13 cellular contexts compared by ENCODE assay signal in genomic region chr17:41539979-41540701, GRCh38. TPM values are rescaled to one million over a fixed set of nuclear protein-coding genes. Genes with fewer than 3 reads are reported as not detected.
A peak's percentile ranks its signal among the peaks of the same experiment; 100 is the strongest.
DNase-seq lines count a peak whose midpoint lies in the region; ATAC-seq, FAIRE-seq and TF ChIP-seq lines count a peak whose summit lies in the region.
"Had no signal": no experiment of that assay in that cellular context is flagged by ENCODE, and none has a peak within 500 bp of the region (broad histone marks: within the 10 kb centered on the region; RNA-seq: fewer than 3 reads in every experiment).

No MANE protein-coding gene starts in this region.

- no peak overlapping the region for H3K4me2 ChIP-seq in A549

- peak overlapping the region in 1 of 2 experiments; percentile 63; a peak in 2 of 6 replicates for H3K27ac ChIP-seq in A549

- FAIRE-seq in A549 (lab: Jason Lieb, UNC) = no peak
- no peak for FAIRE-seq in GM19239 (lab: Jason Lieb, UNC)

- H3K27me3 ChIP-seq in H7 (ENCODE audit: control insufficient read depth, insufficient read depth, low read length) = no peaks in the 10 kb centered on the region

- peaks cover 4% of the 10 kb centered on the region for H3K4me1 Mint-ChIP-seq in T-helper 17 cell
- H3K4me1 Mint-ChIP-seq: central memory CD8-positive, alpha-beta T cell had no signal

- H3K4me3 ChIP-seq in A549 = no peak overlapping the region
- no peak overlapping the region for H3K4me3 ChIP-seq in H7 (ENCODE audit: insufficient read depth, low read depth, low read length)

- TF ChIP-seq POLR2A in A549 (IDR thresholded peaks at IDR 0.05; ENCODE audit: low read length) = no peak

- no peak for TF ChIP-seq CTCF in A549 (IDR thresholded peaks at IDR 0.05)

- peaks cover 27% of the 10 kb centered on the region for H3K27me3 Mint-ChIP-seq in T-helper 17 cell

- H3K9me3 ChIP-seq in A549 = no peaks in the 10 kb centered on the region
- no peaks in the 10 kb centered on the region for H3K9me3 ChIP-seq in T-helper 17 cell (ENCODE audit: control insufficient read depth, low read length, poor library complexity, severe bottlenecking)

- 61% methylated on average over 7 of the region's 7 CpGs for WGBS in A549 (ENCODE audit: missing lambda C conversion rate)

- no peaks in the 10 kb centered on the region for H3K36me3 Mint-ChIP-seq in T-helper 17 cell (ENCODE audit: low read depth)

- no peak for ATAC-seq in A549
- ATAC-seq in T-helper 17 cell = no peak
- no peak for ATAC-seq in HG03175 (IDR thresholded peaks at IDR 0.05; ENCODE audit: unreplicated experiment)
- ATAC-seq: activated CD8-positive, alpha-beta T cell treated with anti-CD3 and anti-CD28 coated beads, Interleukin-2, amount 10 ng/mL, durations not matched to agents 7 days and 5 days had no signal

- no peaks in the 10 kb centered on the region for H3K36me3 ChIP-seq in H7 (replicated peaks; ENCODE audit: control insufficient read depth, insufficient read depth, low read length)

- CTCF ChIA-PET in A549 (lab: Yijun Ruan, JAX) = interaction anchor here (0.6 to 8.1 kb wide), 13 partner anchors 9 to 631 kb away, joined by 3 to 141 read pairs (median 5); no protein-coding TSS in a partner anchor

- peak overlapping the region; percentile 49 for H3K27ac Mint-ChIP-seq in T-helper 17 cell
- H3K27ac Mint-ChIP-seq: activated CD8-positive, alpha-beta T cell treated with anti-CD3 and anti-CD28 coated beads, Interleukin-2, amount 10 ng/mL, durations not matched to agents 7 days and 5 days; activated naive CD4-positive, alpha-beta T cell treated with anti-CD3 and anti-CD28 coated beads for 36 hours; stimulated activated naive CD8-positive, alpha-beta T cell treated with anti-CD3 and anti-CD28 coated beads, Interleukin-15, Interleukin-2, amounts not matched to agents 100 ng/mL and 50 ng/mL, for 24 hours; T-helper 1 cell treated with Interleukin-12 subunit alpha and Interleukin-12 subunit beta and Interleukin-4 antibody, amounts not matched to agents 30 μg/mL and 1 μg/mL, for 36 hours had no signal

- H3K4me3 Mint-ChIP-seq in T-helper 17 cell = no peak overlapping the region
- H3K4me3 Mint-ChIP-seq: activated CD8-positive, alpha-beta T cell treated with anti-CD3 and anti-CD28 coated beads, Interleukin-2, amount 10 ng/mL, durations not matched to agents 7 days and 5 days; activated naive CD4-positive, alpha-beta T cell treated with anti-CD3 and anti-CD28 coated beads for 36 hours; central memory CD8-positive, alpha-beta T cell; stimulated activated naive CD8-positive, alpha-beta T cell treated with anti-CD3 and anti-CD28 coated beads, Interleukin-15, Interleukin-2, amounts not matched to agents 100 ng/mL and 50 ng/mL, for 24 hours; T-helper 1 cell treated with Interleukin-12 subunit alpha and Interleukin-12 subunit beta and Interleukin-4 antibody, amounts not matched to agents 30 μg/mL and 1 μg/mL, for 36 hours had no signal

- no peak for DNase-seq in A549 (ENCODE audit: low read depth in 1 of 2, low spot score in 1 of 2)
- peak; percentile 57 for DNase-seq in H7
- no peak for DNase-seq in T-helper 17 cell
- DNase-seq in cerebellar cortex (ENCODE audit: low spot score) = no peak
- DNase-seq in GM19239 (ENCODE audit: insufficient read length, low spot score) = no peak
- DNase-seq: activated CD8-positive, alpha-beta T cell treated with anti-CD3 and anti-CD28 coated beads, Interleukin-2, amount 10 ng/mL, durations not matched to agents 7 days and 5 days; activated naive CD4-positive, alpha-beta T cell treated with anti-CD3 and anti-CD28 coated beads for 36 hours; C1 segment of cervical spinal cord; stimulated activated CD4-positive, alpha-beta T cell treated with anti-CD3 and anti-CD28 coated beads, Interleukin-4, amount 100 ng/mL, for 4 hours had no signal

- TF ChIP-seq EP300 in A549 (IDR thresholded peaks at IDR 0.05) = no peak

- POLR2A ChIA-PET in A549 (lab: Yijun Ruan, JAX) = interaction anchor here (1.4 kb wide), 1 partner anchor 721 kb away, joined by 3 read pairs; no protein-coding TSS in a partner anchor

- no peak for TF ChIP-seq RAD21 in A549 (conservative IDR thresholded peaks at IDR 0.05 in 1 of 2, IDR thresholded peaks at IDR 0.05 in 1 of 2)

- H3K4me1 ChIP-seq in A549 = peaks cover 27% of the 10 kb centered on the region

TF ChIP-seq in A549, 52 proteins besides CTCF, POLR2A, EP300 and RAD21:
- TF ChIP-seq RCOR1 (IDR thresholded peaks at IDR 0.05; ENCODE audit: low read depth, low read length) = no peak
- TF ChIP-seq CHD4 (IDR thresholded peaks at IDR 0.05; ENCODE audit: borderline replicate concordance) = no peak
- no peak for TF ChIP-seq CBX2 (IDR thresholded peaks at IDR 0.05; ENCODE audit: borderline replicate concordance, low read depth)
- TF ChIP-seq ZFP36 (IDR thresholded peaks at IDR 0.05; ENCODE audit: borderline replicate concordance, partially characterized antibody) = peak; percentile 48
- TF ChIP-seq POLR2AphosphoS2 (conservative IDR thresholded peaks at IDR 0.05; ENCODE audit: low read length) = no peak

RNA-seq across cellular contexts. Expression of gene KRT19, which starts 12.0 kb away (rescaled TPM):
- polyA plus RNA-seq in A549 (2011; rRNA removed) (23.8 and 26.2 TPM in 2 replicates), A549 (2017; fragmentation: RNase III; extraction: RNeasy Plus Mini Kit Qiagen cat#74134 plus additional on column Dnase treatment) (27.8 to 31.2 TPM (median 29.9 TPM) in 3 replicates)
- polyA plus RNA-seq in A549 (2012; cell fraction: cytosol; rRNA removed) = 36.8 and 37.2 TPM in 2 replicates
- 83.7 and 109 TPM in 2 replicates for polyA plus RNA-seq in A549 (2012; cell fraction: nucleus; rRNA removed)
- 22.9 and 27.2 TPM in 2 replicates for polyA minus RNA-seq in A549 (2011; rRNA and poly(A)+ RNA removed)
- total RNA-seq in H7 (2014; rRNA removed; shearing (Covaris generic)) = 44.9 and 116 TPM in 2 replicates
- total RNA-seq in T-helper 17 cell = not detected
- total RNA-seq: activated CD8-positive, alpha-beta T cell treated with anti-CD3 and anti-CD28 coated beads, Interleukin-2, amount 10 ng/mL, durations not matched to agents 7 days and 5 days; activated naive CD4-positive, alpha-beta T cell treated with anti-CD3 and anti-CD28 coated beads for 36 hours had no signal

RNA-seq across cellular contexts. Expression of gene KRT15, which starts 21.4 kb away (rescaled TPM):
- 2.1 and 2.6 TPM in 2 replicates for polyA plus RNA-seq in A549 (2011; rRNA removed)
- 2.3 and 3.1 TPM in 2 replicates for polyA plus RNA-seq in A549 (2012; cell fraction: cytosol; rRNA removed)
- 3.9 and 4.0 TPM in 2 replicates for polyA plus RNA-seq in A549 (2012; cell fraction: nucleus; rRNA removed)
- 0.54 to 1.4 TPM (median 0.62 TPM) in 3 replicates for polyA plus RNA-seq in A549 (2017; fragmentation: RNase III; extraction: RNeasy Plus Mini Kit Qiagen cat#74134 plus additional on column Dnase treatment)
- 0.15 and 0.74 TPM in 2 replicates for polyA minus RNA-seq in A549 (2011; rRNA and poly(A)+ RNA removed)
- 0.52 and 0.59 TPM in 2 replicates for total RNA-seq in H7 (2014; rRNA removed; shearing (Covaris generic))
- total RNA-seq in T-helper 17 cell = not detected
- total RNA-seq: activated CD8-positive, alpha-beta T cell treated with anti-CD3 and anti-CD28 coated beads, Interleukin-2, amount 10 ng/mL, durations not matched to agents 7 days and 5 days; activated naive CD4-positive, alpha-beta T cell treated with anti-CD3 and anti-CD28 coated beads for 36 hours had no signal

RNA-seq across cellular contexts. Expression of gene KRT9, which starts 31.7 kb away (rescaled TPM):
- not detected in 2 replicates for polyA plus RNA-seq in A549 (2011; rRNA removed)
- not detected in 2 replicates for polyA plus RNA-seq in A549 (2012; cell fraction: cytosol; rRNA removed)
- polyA plus RNA-seq in A549 (2012; cell fraction: nucleus; rRNA removed) = not detected in 2 replicates
- polyA plus RNA-seq in A549 (2017; fragmentation: RNase III; extraction: RNeasy Plus Mini Kit Qiagen cat#74134 plus additional on column Dnase treatment) = not detected in 3 replicates
- not detected in 2 replicates for polyA minus RNA-seq in A549 (2011; rRNA and poly(A)+ RNA removed)
- total RNA-seq in H7 (2014; rRNA removed; shearing (Covaris generic)) = not detected in 2 replicates
- not detected for total RNA-seq in T-helper 17 cell
- total RNA-seq: activated CD8-positive, alpha-beta T cell treated with anti-CD3 and anti-CD28 coated beads, Interleukin-2, amount 10 ng/mL, durations not matched to agents 7 days and 5 days; activated naive CD4-positive, alpha-beta T cell treated with anti-CD3 and anti-CD28 coated beads for 36 hours had no signal

RNA-seq across cellular contexts. Expression of gene KRT13, which starts 34.7 kb away (rescaled TPM):
- 0.06 and 0.08 TPM in 2 replicates for polyA plus RNA-seq in A549 (2011; rRNA removed)
- 0.03 and 0.05 TPM in 2 replicates for polyA plus RNA-seq in A549 (2012; cell fraction: cytosol; rRNA removed)
- polyA plus RNA-seq in A549 (2012; cell fraction: nucleus; rRNA removed) = 0.17 TPM in 1 of 2 replicates, not detected in the other
- polyA plus RNA-seq in A549 (2017; fragmentation: RNase III; extraction: RNeasy Plus Mini Kit Qiagen cat#74134 plus additional on column Dnase treatment) = not detected in 3 replicates
- not detected in 2 replicates for polyA minus RNA-seq in A549 (2011; rRNA and poly(A)+ RNA removed)
- not detected in 2 replicates for total RNA-seq in H7 (2014; rRNA removed; shearing (Covaris generic))
- not detected for total RNA-seq in T-helper 17 cell
- total RNA-seq: activated CD8-positive, alpha-beta T cell treated with anti-CD3 and anti-CD28 coated beads, Interleukin-2, amount 10 ng/mL, durations not matched to agents 7 days and 5 days; activated naive CD4-positive, alpha-beta T cell treated with anti-CD3 and anti-CD28 coated beads for 36 hours had no signal

RNA-seq across cellular contexts. Expression of gene KRT14, which starts 46.6 kb away (rescaled TPM):
- polyA plus RNA-seq in A549 (2011; rRNA removed) = 0.04 TPM in 1 of 2 replicates, not detected in the other
- 0.05 and 0.08 TPM in 2 replicates for polyA plus RNA-seq in A549 (2012; cell fraction: cytosol; rRNA removed)
- 0.17 and 0.31 TPM in 2 replicates for polyA plus RNA-seq in A549 (2012; cell fraction: nucleus; rRNA removed)
- 0.07 to 0.10 TPM (median 0.09 TPM) in 3 replicates for polyA plus RNA-seq in A549 (2017; fragmentation: RNase III; extraction: RNeasy Plus Mini Kit Qiagen cat#74134 plus additional on column Dnase treatment)
- polyA minus RNA-seq in A549 (2011; rRNA and poly(A)+ RNA removed) = 0.21 TPM in 1 of 2 replicates, not detected in the other
- not detected in 2 replicates for total RNA-seq in H7 (2014; rRNA removed; shearing (Covaris generic))
- total RNA-seq in T-helper 17 cell = not detected
- total RNA-seq: activated CD8-positive, alpha-beta T cell treated with anti-CD3 and anti-CD28 coated beads, Interleukin-2, amount 10 ng/mL, durations not matched to agents 7 days and 5 days; activated naive CD4-positive, alpha-beta T cell treated with anti-CD3 and anti-CD28 coated beads for 36 hours had no signal

Comparison
In these comparisons a context has a peak if more than half of its experiments do, and no peak if none do; other contexts are left out.
1. RNA of gene KRT19, which starts 12.0 kb away (total RNA-seq): 44.9 to 116 TPM in H7; not detected in T-helper 17 cell; every median in the first group is over 10 times any median in the second.